In genomic region chr9:112006361-112007020, GRCh38 we compare ENCODE assay signal across 13 cellular contexts.
"Had no signal": no experiment of that assay in that cellular context is flagged by ENCODE, and none has a peak within 500 bp of the region (broad histone marks: within the 10 kb centered on the region; RNA-seq: fewer than 3 reads in every experiment).

No MANE protein-coding gene starts in this region.

- H3K27ac Mint-ChIP-seq: activated CD4-positive, alpha-beta memory T cell treated with anti-CD3 and anti-CD28 coated beads for 36 hours; activated T-cell treated with anti-CD3 and anti-CD28 coated beads, Interleukin-2, amount 50 U/mL, for 72 hours had no signal

- H3K27me3 ChIP-seq: gastrocnemius medialis, transverse colon had no signal

- H3K9me3 ChIP-seq: gastrocnemius medialis, transverse colon had no signal

- H3K36me3 Mint-ChIP-seq: activated CD4-positive, alpha-beta memory T cell treated with anti-CD3 and anti-CD28 coated beads for 36 hours had no signal

- H3K4me3 Mint-ChIP-seq: activated CD4-positive, alpha-beta memory T cell treated with anti-CD3 and anti-CD28 coated beads for 36 hours; activated T-cell treated with anti-CD3 and anti-CD28 coated beads, Interleukin-2, amount 50 U/mL, for 72 hours had no signal

- H3K36me3 ChIP-seq: gastrocnemius medialis, transverse colon had no signal

- H3K9ac ChIP-seq: parathyroid adenoma had no signal

- H3K9me3 Mint-ChIP-seq: activated CD4-positive, alpha-beta memory T cell treated with anti-CD3 and anti-CD28 coated beads for 36 hours; activated T-cell treated with anti-CD3 and anti-CD28 coated beads, Interleukin-2, amount 50 U/mL, for 72 hours had no signal

- DNase-seq: activated CD4-positive, alpha-beta memory T cell treated with anti-CD3 and anti-CD28 coated beads for 36 hours; activated CD8-positive, alpha-beta memory T cell treated with anti-CD3 and anti-CD28 coated beads, Interleukin-2, amount 50 U/mL, for 4 hours; activated T-cell treated with anti-CD3 and anti-CD28 coated beads, Interleukin-2, amount 50 U/mL, for 72 hours; aorta; effector memory CD4-positive, alpha-beta T cell; gastrocnemius medialis; left ventricle myocardium superior; substantia nigra; T-helper 9 cell; transverse colon had no signal

- ATAC-seq: activated T-cell treated with anti-CD3 and anti-CD28 coated beads, Interleukin-2, amount 50 U/mL, for 72 hours; gastrocnemius medialis; left ventricle myocardium superior had no signal

- H2AFZ ChIP-seq: parathyroid adenoma had no signal

- H3K79me2 ChIP-seq: parathyroid adenoma had no signal

- H3K4me1 ChIP-seq: parathyroid adenoma had no signal

- H3K4me3 ChIP-seq: coronary artery, gastrocnemius medialis, transverse colon had no signal

- H3K27ac ChIP-seq: coronary artery, epithelial cell of prostate, gastrocnemius medialis, parathyroid adenoma, transverse colon had no signal
